ENCODE assay signal across 21 cellular contexts in genomic region chr2:205746408-205746785, GRCh38.
DNase-seq lines count a peak whose midpoint lies in the region; ATAC-seq, FAIRE-seq and TF ChIP-seq lines count a peak whose summit lies in the region.
"Had no signal": no experiment of that assay in that cellular context is flagged by ENCODE, and none has a peak within 500 bp of the region (broad histone marks: within the 10 kb centered on the region; RNA-seq: fewer than 3 reads in every experiment).

No MANE protein-coding gene starts in this region.

- TF ChIP-seq CTCF in epithelial cell of esophagus (IDR thresholded peaks at IDR 0.05; ENCODE audit: insufficient read depth, low read depth, low read length, missing control alignments) (peak; percentile 31), osteocyte (IDR thresholded peaks at IDR 0.05) (no peak)

- DNase-seq in NCI-H226 (peak; percentile 19), epithelial cell of esophagus (ENCODE audit: low read depth) (peak; percentile 88), mucosa of gallbladder (ENCODE audit: low spot score) (peak; percentile 77), urothelium cell line (ENCODE audit: low spot score) (no peak), epidermal melanocyte (ENCODE audit: insufficient read length, low spot score) (no peak), osteocyte (ENCODE audit: extremely low spot score, unreplicated experiment) (no peak)
- DNase-seq: activated CD4-positive, alpha-beta T cell treated with anti-CD3 and anti-CD28 coated beads, Interleukin-2, amount 50 U/mL, for 48 hours; activated T-cell treated with anti-CD3 and anti-CD28 coated beads, Interleukin-2, amount 50 U/mL, for 1 hour; AML-193; DMS 273 treated with DMSO at 0.1 percent for 48 hours; heart right ventricle; Karpas-422; NCI-H1417 treated with DMSO at 0.1 percent for 48 hours; NCI-H2171 treated with DMSO at 0.1 percent for 48 hours; NCI-H774; stimulated activated CD4-positive, alpha-beta T cell treated with anti-CD3 and anti-CD28 coated beads, Interleukin-2, amount 100 ng/mL, for 48 hours had no signal

- H3K27me3 Mint-ChIP-seq in osteocyte (ENCODE audit: unreplicated experiment) = no peaks in the 10 kb centered on the region

- FAIRE-seq in urothelium cell line (lab: Jason Lieb, UNC) = peak; percentile 30

- no peaks in the 10 kb centered on the region for H3K9me3 Mint-ChIP-seq in osteocyte (ENCODE audit: unreplicated experiment)
- H3K9me3 Mint-ChIP-seq: activated naive CD4-positive, alpha-beta T cell treated with anti-CD3 and anti-CD28 coated beads, Interleukin-2, amount 50 U/mL, for 72 hours; dendritic cell treated with granulocyte-macrophage colony-stimulating factor and Interleukin-4, amounts not matched to agents 40 ng/mL and 50 ng/mL, for 4 days; mesothelial cell of epicardium had no signal

- no peak overlapping the region for H3K4me3 Mint-ChIP-seq in osteocyte (ENCODE audit: unreplicated experiment)
- H3K4me3 Mint-ChIP-seq: dendritic cell treated with granulocyte-macrophage colony-stimulating factor and Interleukin-4, amounts not matched to agents 40 ng/mL and 50 ng/mL, for 4 days; mesothelial cell of epicardium had no signal

- H3K4me1 Mint-ChIP-seq in osteocyte (ENCODE audit: unreplicated experiment) = peaks cover 27% of the 10 kb centered on the region

- H3K36me3 Mint-ChIP-seq in osteocyte (ENCODE audit: unreplicated experiment) = peaks cover 45% of the 10 kb centered on the region
- H3K36me3 Mint-ChIP-seq: activated naive CD4-positive, alpha-beta T cell treated with anti-CD3 and anti-CD28 coated beads, Interleukin-2, amount 50 U/mL, for 72 hours had no signal

- no peak overlapping the region for H3K4me3 ChIP-seq in epithelial cell of esophagus (ENCODE audit: low read length)
- H3K4me3 ChIP-seq: heart right ventricle had no signal

- ATAC-seq in GM21786 (IDR thresholded peaks at IDR 0.05; ENCODE audit: unreplicated experiment) (no peak), GM21576 (IDR thresholded peaks at IDR 0.05; ENCODE audit: unreplicated experiment) (no peak)
- ATAC-seq: activated naive CD4-positive, alpha-beta T cell treated with anti-CD3 and anti-CD28 coated beads, Interleukin-2, amount 50 U/mL, for 72 hours had no signal

- no peak overlapping the region for H3K27ac Mint-ChIP-seq in osteocyte (ENCODE audit: unreplicated experiment)
- H3K27ac Mint-ChIP-seq: activated naive CD4-positive, alpha-beta T cell treated with anti-CD3 and anti-CD28 coated beads, Interleukin-2, amount 50 U/mL, for 72 hours; dendritic cell treated with granulocyte-macrophage colony-stimulating factor and Interleukin-4, amounts not matched to agents 40 ng/mL and 50 ng/mL, for 4 days had no signal

Comparison
In these comparisons a context has a peak if more than half of its experiments do, and no peak if none do; other contexts are left out.
1. DNase-seq: peak in NCI-H226 (single experiment), epithelial cell of esophagus (single experiment) and mucosa of gallbladder (single experiment); none in urothelium cell line (single experiment), epidermal melanocyte (single experiment) and osteocyte (single experiment).